In the genomic region with DNA sequence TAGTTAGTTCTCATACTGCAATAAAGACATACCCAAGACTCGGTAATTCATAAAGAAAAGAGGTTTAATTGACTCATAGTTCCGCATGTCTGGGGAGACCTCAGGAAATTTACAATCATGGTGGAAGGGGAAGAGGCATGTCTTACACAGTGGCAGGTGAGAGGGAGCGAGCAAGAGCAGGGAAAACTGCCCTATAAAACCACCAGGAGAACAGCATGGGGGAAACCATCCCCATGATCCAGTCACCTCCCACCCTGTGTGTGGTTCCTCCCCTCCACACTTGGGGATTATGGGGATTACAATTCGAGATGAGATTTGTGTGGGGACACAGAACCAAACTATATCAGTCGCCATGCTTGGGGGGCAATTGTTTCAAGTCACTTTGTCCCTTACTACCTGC, we compare ENCODE assay signal across 15 cellular contexts. TPM values are rescaled to one million over a fixed set of nuclear protein-coding genes. Genes with fewer than 3 reads are reported as not detected.
DNase-seq lines count a peak whose midpoint lies in the region; ATAC-seq and TF ChIP-seq lines count a peak whose summit lies in the region.
"Had no signal": no experiment of that assay in that cellular context is flagged by ENCODE, and none has a peak within 500 bp of the region (broad histone marks: within the 10 kb centered on the region; RNA-seq: fewer than 3 reads in every experiment).

No MANE protein-coding gene starts in this region.

- no peak for DNase-seq in activated naive CD4-positive, alpha-beta T cell treated with anti-CD3 and anti-CD28 coated beads for 36 hours
- DNase-seq in activated naive CD4-positive, alpha-beta T cell treated with anti-CD3 and anti-CD28 coated beads, Interleukin-2, amount 50 U/mL, for 72 hours (ENCODE audit: low spot score in 2 of 2) = no peak
- DNase-seq in Karpas-422 (no peak), endothelial cell (ENCODE audit: low spot score) (no peak), smooth muscle cell (lab: John Stamatoyannopoulos, UW; ENCODE audit: unreplicated experiment) (no peak), NCI-H524 (lab: John Stamatoyannopoulos, UW) (no peak), NCI-H510A (lab: John Stamatoyannopoulos, UW) (no peak)
- DNase-seq: body of pancreas, GOT3, NCI-H1436, nucleus accumbens, OCI-M1, small intestine had no signal

- H3K36me3 ChIP-seq in Karpas-422 (ENCODE audit: insufficient read depth, low read length) = peaks cover 14% of the 10 kb centered on the region; the same call in 1 of the 2 replicates
- H3K36me3 ChIP-seq in smooth muscle cell (ENCODE audit: low read depth) = peaks cover 10% of the 10 kb centered on the region

- ATAC-seq in activated naive CD4-positive, alpha-beta T cell treated with anti-CD3 and anti-CD28 coated beads, Interleukin-2, amount 50 U/mL, for 72 hours = no peak
- ATAC-seq in HG02852 (IDR thresholded peaks at IDR 0.05; ENCODE audit: unreplicated experiment) = no peak
- ATAC-seq: body of pancreas had no signal

- H3K4me3 ChIP-seq in Karpas-422 (ENCODE audit: low read length) = no peak overlapping the region
- no peak overlapping the region for H3K4me3 ChIP-seq in smooth muscle cell
- H3K4me3 ChIP-seq: body of pancreas had no signal

- H3K4me2 ChIP-seq in Karpas-422 (ENCODE audit: low read depth, low read length, poor library complexity, severe bottlenecking) = peak overlapping the region; percentile 82
- no peak overlapping the region for H3K4me2 ChIP-seq in smooth muscle cell

- peak overlapping the region; percentile 20 for H3K4me3 Mint-ChIP-seq in activated naive CD4-positive, alpha-beta T cell treated with anti-CD3 and anti-CD28 coated beads for 36 hours
- H3K4me3 Mint-ChIP-seq in endothelial cell (ENCODE audit: unreplicated experiment) = peak overlapping the region; percentile 62

- H3K27me3 Mint-ChIP-seq in activated naive CD4-positive, alpha-beta T cell treated with anti-CD3 and anti-CD28 coated beads for 36 hours (ENCODE audit: low read depth) = peaks cover 2% of the 10 kb centered on the region
- no peaks in the 10 kb centered on the region for H3K27me3 Mint-ChIP-seq in endothelial cell (ENCODE audit: unreplicated experiment)

- no peaks in the 10 kb centered on the region for H3K9me2 ChIP-seq in Karpas-422 (replicated peaks; ENCODE audit: insufficient read depth, low read length)

- CTCF ChIA-PET in activated naive CD4-positive, alpha-beta T cell treated with anti-CD3 and anti-CD28 coated beads for 36 hours (lab: Charles Lee) = interaction anchor here (0.7 kb wide), 1 partner anchor 209 kb away, joined by 3 read pairs; no protein-coding TSS in a partner anchor

- peaks cover 7% of the 10 kb centered on the region; the same call in 1 of the 2 replicates for H4K20me1 ChIP-seq in Karpas-422 (ENCODE audit: insufficient read depth, low read depth, low read length)
- H4K20me1 ChIP-seq in smooth muscle cell (ENCODE audit: low read depth) = peaks cover 14% of the 10 kb centered on the region

- no peak overlapping the region for H3K27ac Mint-ChIP-seq in activated naive CD4-positive, alpha-beta T cell treated with anti-CD3 and anti-CD28 coated beads for 36 hours
- peak overlapping the region in 1 of 2 donors; percentile 94 for H3K27ac Mint-ChIP-seq in activated naive CD4-positive, alpha-beta T cell treated with anti-CD3 and anti-CD28 coated beads, Interleukin-2, amount 50 U/mL, for 72 hours
- no peak overlapping the region for H3K27ac Mint-ChIP-seq in endothelial cell (ENCODE audit: unreplicated experiment)

- H3K9me3 ChIP-seq in Karpas-422 (ENCODE audit: low read length) (no peaks in the 10 kb centered on the region), smooth muscle cell (replicated peaks; ENCODE audit: low read depth) (no peaks in the 10 kb centered on the region)
- H3K9me3 ChIP-seq: body of pancreas had no signal

- H3K27ac ChIP-seq in Karpas-422 (ENCODE audit: low read length) = no peak overlapping the region
- H3K27ac ChIP-seq in smooth muscle cell (ENCODE audit: low read depth) = no peak overlapping the region
- H3K27ac ChIP-seq: SK-N-MC had no signal

- H3F3A ChIP-seq in smooth muscle cell (ENCODE audit: low read depth) = no peaks in the 10 kb centered on the region

- 90% methylated on average over 5 of the region's 5 CpGs for WGBS in smooth muscle cell (ENCODE audit: low lambda C conversion rate)

- peaks cover 25% of the 10 kb centered on the region for H3K4me1 Mint-ChIP-seq in activated naive CD4-positive, alpha-beta T cell treated with anti-CD3 and anti-CD28 coated beads for 36 hours (ENCODE audit: low read depth)
- H3K4me1 Mint-ChIP-seq in endothelial cell (ENCODE audit: unreplicated experiment) = no peaks in the 10 kb centered on the region

- H3K27me3 ChIP-seq in Karpas-422 (ENCODE audit: low read length) (no peaks in the 10 kb centered on the region), smooth muscle cell (ENCODE audit: low read depth) (no peaks in the 10 kb centered on the region)
- H3K27me3 ChIP-seq: body of pancreas had no signal

- H3K9ac ChIP-seq in Karpas-422 (ENCODE audit: low read length) (no peak overlapping the region), smooth muscle cell (ENCODE audit: low read depth) (no peak overlapping the region)

- intact Hi-C loops in activated naive CD4-positive, alpha-beta T cell treated with anti-CD3 and anti-CD28 coated beads for 36 hours (cut with micrococcal nuclease) = loop anchor here (10.0 kb wide), 1 partner anchor 273 kb away; no protein-coding TSS in a partner anchor

- TF ChIP-seq CTCF in endothelial cell (IDR thresholded peaks at IDR 0.05; ENCODE audit: unreplicated experiment) (no peak), smooth muscle cell (IDR thresholded peaks at IDR 0.05; ENCODE audit: borderline replicate concordance, insufficient read depth, poor library complexity, severe bottlenecking) (no peak)

- H3K4me1 ChIP-seq in Karpas-422 (ENCODE audit: low read length) (peaks cover 30% of the 10 kb centered on the region), smooth muscle cell (ENCODE audit: low read depth) (peaks cover 12% of the 10 kb centered on the region)

- H3K36me3 Mint-ChIP-seq in activated naive CD4-positive, alpha-beta T cell treated with anti-CD3 and anti-CD28 coated beads for 36 hours (ENCODE audit: low read depth) = peaks cover 9% of the 10 kb centered on the region
- H3K36me3 Mint-ChIP-seq in activated naive CD4-positive, alpha-beta T cell treated with anti-CD3 and anti-CD28 coated beads, Interleukin-2, amount 50 U/mL, for 72 hours = peaks cover 0 to 6% of the 10 kb centered on the region in 2 donors
- H3K36me3 Mint-ChIP-seq in endothelial cell (ENCODE audit: low read depth, unreplicated experiment) = peaks cover 10% of the 10 kb centered on the region

- H3K9me3 Mint-ChIP-seq in activated naive CD4-positive, alpha-beta T cell treated with anti-CD3 and anti-CD28 coated beads for 36 hours = no peaks in the 10 kb centered on the region
- H3K9me3 Mint-ChIP-seq in activated naive CD4-positive, alpha-beta T cell treated with anti-CD3 and anti-CD28 coated beads, Interleukin-2, amount 50 U/mL, for 72 hours = no peaks in the 10 kb centered on the region
- no peaks in the 10 kb centered on the region for H3K9me3 Mint-ChIP-seq in endothelial cell (ENCODE audit: unreplicated experiment)

- H2AFZ ChIP-seq in Karpas-422 (ENCODE audit: low read length) (no peak overlapping the region), smooth muscle cell (ENCODE audit: low read depth) (peak overlapping the region; percentile 95)

- peaks cover 38% of the 10 kb centered on the region for H3K79me2 ChIP-seq in Karpas-422 (ENCODE audit: low read length)
- peaks cover 39% of the 10 kb centered on the region for H3K79me2 ChIP-seq in smooth muscle cell (ENCODE audit: low read depth)

RNA-seq across cellular contexts. Expression of a gene that starts 1.1 kb away (rescaled TPM):
- total RNA-seq in activated naive CD4-positive, alpha-beta T cell treated with anti-CD3 and anti-CD28 coated beads for 36 hours = 100 to 1,000 TPM; 122 to 129 TPM
- total RNA-seq in activated naive CD4-positive, alpha-beta T cell treated with anti-CD3 and anti-CD28 coated beads, Interleukin-2, amount 50 U/mL, for 72 hours = 10 to 100 TPM; 41.8 to 96.6 TPM
- total RNA-seq in Karpas-422 (2014; rRNA removed; shearing (Covaris generic); ENCODE audit: low replicate concordance) = 129 and 160 TPM in 2 replicates
- total RNA-seq in endothelial cell (ENCODE audit: unreplicated experiment) = 109 TPM
- 95.8 and 99.1 TPM in 2 replicates for total RNA-seq in smooth muscle cell
- 91.5 and 132 TPM in 2 replicates for polyA plus RNA-seq in smooth muscle cell

RNA-seq across cellular contexts. Expression of a gene that starts 27.1 kb away (rescaled TPM):
- 100 to 1,000 TPM; 111 to 116 TPM for total RNA-seq in activated naive CD4-positive, alpha-beta T cell treated with anti-CD3 and anti-CD28 coated beads for 36 hours
- total RNA-seq in activated naive CD4-positive, alpha-beta T cell treated with anti-CD3 and anti-CD28 coated beads, Interleukin-2, amount 50 U/mL, for 72 hours = 10 to 100 TPM; 73.7 to 80.7 TPM
- total RNA-seq in Karpas-422 (2014; rRNA removed; shearing (Covaris generic); ENCODE audit: low replicate concordance) = 100 and 105 TPM in 2 replicates
- 36.8 TPM for total RNA-seq in endothelial cell (ENCODE audit: unreplicated experiment)
- 72.5 and 84.0 TPM in 2 replicates for total RNA-seq in smooth muscle cell
- 79.8 and 80.5 TPM in 2 replicates for polyA plus RNA-seq in smooth muscle cell

RNA-seq across cellular contexts. Expression of a gene that starts 29.7 kb away (rescaled TPM):
- 10 to 100 TPM; 13.6 to 15.3 TPM for total RNA-seq in activated naive CD4-positive, alpha-beta T cell treated with anti-CD3 and anti-CD28 coated beads for 36 hours
- total RNA-seq in activated naive CD4-positive, alpha-beta T cell treated with anti-CD3 and anti-CD28 coated beads, Interleukin-2, amount 50 U/mL, for 72 hours = 10 to 100 TPM; 25.3 to 25.8 TPM
- total RNA-seq in Karpas-422 (2014; rRNA removed; shearing (Covaris generic); ENCODE audit: low replicate concordance) = 26.7 and 50.8 TPM in 2 replicates
- total RNA-seq in endothelial cell (ENCODE audit: unreplicated experiment) (23.4 TPM), smooth muscle cell (28.5 and 35.1 TPM in 2 replicates)
- 7.0 and 7.6 TPM in 2 replicates for polyA plus RNA-seq in smooth muscle cell
